20 cellular contexts compared by ENCODE assay signal in the genomic region with DNA sequence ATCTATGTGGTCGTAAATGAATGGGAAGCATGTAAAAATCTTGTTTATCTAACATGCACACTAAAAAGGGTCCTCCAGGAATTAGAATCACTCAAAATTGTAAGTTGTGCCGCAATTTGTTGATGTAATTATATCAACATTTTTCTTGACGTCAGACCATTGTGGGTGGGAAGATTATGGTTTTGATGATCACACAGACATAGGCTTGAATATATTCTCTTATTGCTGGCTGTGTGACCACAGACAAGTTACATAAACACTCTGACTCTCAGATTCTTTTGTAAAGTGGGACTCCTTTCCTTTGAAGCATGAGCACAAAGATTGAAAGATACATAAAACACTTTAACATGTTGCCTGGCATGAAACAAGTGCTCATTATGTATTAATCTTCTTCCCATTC. TPM values are rescaled to one million over a fixed set of nuclear protein-coding genes. Genes with fewer than 3 reads are reported as not detected.
DNase-seq lines count a peak whose midpoint lies in the region; ATAC-seq and TF ChIP-seq lines count a peak whose summit lies in the region.
"Had no signal": no experiment of that assay in that cellular context is flagged by ENCODE, and none has a peak within 500 bp of the region (broad histone marks: within the 10 kb centered on the region; RNA-seq: fewer than 3 reads in every experiment).

No MANE protein-coding gene starts in this region.

- H3K27ac ChIP-seq in HUES64 (ENCODE audit: low read depth, low read length) (peak overlapping the region; percentile 87; the same call in 1 of the 2 replicates), fibroblast of lung (ENCODE audit: insufficient read depth, low read length) (no peak overlapping the region)
- H3K27ac ChIP-seq: BLaER1, HL-60 had no signal

- peaks cover 20% of the 10 kb centered on the region for H3K36me3 Mint-ChIP-seq in nephron progenitor cell (ENCODE audit: low read depth)
- H3K36me3 Mint-ChIP-seq in activated CD4-positive, alpha-beta T cell treated with anti-CD3 and anti-CD28 coated beads for 36 hours (ENCODE audit: low read depth) = no peaks in the 10 kb centered on the region
- H3K36me3 Mint-ChIP-seq: CD14-positive monocyte; CD4-positive, alpha-beta memory T cell had no signal

- H3K9me3 Mint-ChIP-seq in nephron progenitor cell = peaks cover 26% of the 10 kb centered on the region
- H3K9me3 Mint-ChIP-seq in activated CD4-positive, alpha-beta T cell treated with anti-CD3 and anti-CD28 coated beads for 36 hours (ENCODE audit: low read depth) = no peaks in the 10 kb centered on the region

- no peak for TF ChIP-seq CTCF in fibroblast of lung (conservative IDR thresholded peaks at IDR 0.05 in 1 of 2, IDR thresholded peaks at IDR 0.05 in 1 of 2; ENCODE audit: low read depth in 1 of 2, low read length in 2 of 2)
- TF ChIP-seq CTCF in nephron progenitor cell (IDR thresholded peaks at IDR 0.05) = no peak
- no peak for TF ChIP-seq CTCF in BE2C (IDR thresholded peaks at IDR 0.05; ENCODE audit: low read depth, low read length)

- no peak overlapping the region for H2AFZ ChIP-seq in fibroblast of lung (ENCODE audit: low read length)

- H3K36me3 ChIP-seq in HUES64 (ENCODE audit: insufficient read depth, low read length) (no peaks in the 10 kb centered on the region), fibroblast of lung (ENCODE audit: control insufficient read depth, insufficient read depth, low read length) (no peaks in the 10 kb centered on the region), BE2C (no peaks in the 10 kb centered on the region)
- H3K36me3 ChIP-seq: BLaER1, HAP-1 had no signal

- no peaks in the 10 kb centered on the region for H3K27me3 ChIP-seq in HUES64 (ENCODE audit: insufficient read depth, low read length)
- H3K27me3 ChIP-seq in fibroblast of lung (ENCODE audit: control insufficient read depth, insufficient read depth, low read length) = no peaks in the 10 kb centered on the region
- no peaks in the 10 kb centered on the region for H3K27me3 ChIP-seq in BE2C
- H3K27me3 ChIP-seq: BLaER1 had no signal

- WGBS in HUES64 = 65% methylated on average over 2 of the region's 3 CpGs

- H3K79me2 ChIP-seq in fibroblast of lung (ENCODE audit: control insufficient read depth, insufficient read depth, low read length) = no peaks in the 10 kb centered on the region

- H3K27me3 Mint-ChIP-seq in nephron progenitor cell (ENCODE audit: low read depth, poor library complexity) = no peaks in the 10 kb centered on the region
- H3K27me3 Mint-ChIP-seq in activated CD4-positive, alpha-beta T cell treated with anti-CD3 and anti-CD28 coated beads for 36 hours = no peaks in the 10 kb centered on the region
- H3K27me3 Mint-ChIP-seq: CD4-positive, alpha-beta memory T cell had no signal

- POLR2A ChIA-PET in activated CD4-positive, alpha-beta T cell treated with anti-CD3 and anti-CD28 coated beads for 36 hours (lab: Charles Lee) = no interaction called here

- no peak overlapping the region for H3K4me2 ChIP-seq in fibroblast of lung (ENCODE audit: extremely low read depth, insufficient read depth, low read length)
- H3K4me2 ChIP-seq: BLaER1 had no signal

- H3K4me1 ChIP-seq in HUES64 (ENCODE audit: insufficient read depth, low read length) = peaks cover 30% of the 10 kb centered on the region
- H3K4me1 ChIP-seq in fibroblast of lung (ENCODE audit: control insufficient read depth, extremely low read depth, insufficient read depth, low read length) = no peaks in the 10 kb centered on the region
- no peaks in the 10 kb centered on the region for H3K4me1 ChIP-seq in BE2C
- H3K4me1 ChIP-seq: BLaER1 had no signal

- H3K4me3 Mint-ChIP-seq in nephron progenitor cell = no peak overlapping the region
- H3K4me3 Mint-ChIP-seq in activated CD4-positive, alpha-beta T cell treated with anti-CD3 and anti-CD28 coated beads for 36 hours = no peak overlapping the region
- H3K4me3 Mint-ChIP-seq: CD14-positive monocyte; CD4-positive, alpha-beta memory T cell had no signal

- CTCF ChIA-PET in activated CD4-positive, alpha-beta T cell treated with anti-CD3 and anti-CD28 coated beads for 36 hours (lab: Charles Lee) = no interaction called here

- H3K4me3 ChIP-seq in HUES64 (ENCODE audit: low read length) (no peak overlapping the region), fibroblast of lung (replicated peaks in 1 of 4; ENCODE audit: control extremely low read depth in 1 of 4, insufficient read depth in 1 of 4, low read depth in 3 of 4, low read length in 4 of 4) (no peak overlapping the region), BE2C (ENCODE audit: low read depth, low read length) (no peak overlapping the region)
- H3K4me3 ChIP-seq: BLaER1, HAP-1 had no signal

- DNase-seq in astrocyte of the hippocampus (ENCODE audit: low read depth, low spot score) (peak; percentile 19), fibroblast of lung (ENCODE audit: low read depth in 2 of 2) (peak; percentile 1 to 81), nephron progenitor cell (no peak), BE2C (no peak)
- no peak for DNase-seq in activated CD4-positive, alpha-beta T cell treated with anti-CD3 and anti-CD28 coated beads for 36 hours
- DNase-seq: ACHN; AML-193; CD4-positive, alpha-beta memory T cell; DMS153; DMS79; GDM1; KG1 had no signal

- no peaks in the 10 kb centered on the region for H4K20me1 ChIP-seq in fibroblast of lung (ENCODE audit: control insufficient read depth, extremely low read depth, insufficient read depth, low read length)
- H4K20me1 ChIP-seq: BLaER1 had no signal

- no peaks in the 10 kb centered on the region for H3K9me3 ChIP-seq in HUES64 (ENCODE audit: insufficient read depth, low read depth, low read length)
- no peaks in the 10 kb centered on the region for H3K9me3 ChIP-seq in fibroblast of lung (ENCODE audit: control insufficient read depth, insufficient read depth, low read depth, low read length)
- H3K9me3 ChIP-seq in BE2C = no peaks in the 10 kb centered on the region
- H3K9me3 ChIP-seq: BLaER1, HAP-1 had no signal

- ATAC-seq in GM21529 (IDR thresholded peaks at IDR 0.05; ENCODE audit: unreplicated experiment) (no peak), GM18520 (IDR thresholded peaks at IDR 0.05; ENCODE audit: unreplicated experiment) (no peak)
- no peak for ATAC-seq in activated CD4-positive, alpha-beta T cell treated with anti-CD3 and anti-CD28 coated beads for 36 hours
- ATAC-seq: HepG2 had no signal

- no peak overlapping the region for H3K9ac ChIP-seq in HUES64 (ENCODE audit: low read depth, low read length)
- no peak overlapping the region for H3K9ac ChIP-seq in fibroblast of lung (ENCODE audit: insufficient read depth, low read length)
- H3K9ac ChIP-seq: BLaER1 had no signal

- intact Hi-C loops in activated CD4-positive, alpha-beta T cell treated with anti-CD3 and anti-CD28 coated beads for 36 hours (cut with DNase I, micrococcal nuclease) = no loop called here

- peaks cover 23% of the 10 kb centered on the region for H3K4me1 Mint-ChIP-seq in nephron progenitor cell
- H3K4me1 Mint-ChIP-seq in activated CD4-positive, alpha-beta T cell treated with anti-CD3 and anti-CD28 coated beads for 36 hours = no peaks in the 10 kb centered on the region
- H3K4me1 Mint-ChIP-seq: CD14-positive monocyte; CD4-positive, alpha-beta memory T cell had no signal

- peak overlapping the region; percentile 96 for H3K27ac Mint-ChIP-seq in nephron progenitor cell
- H3K27ac Mint-ChIP-seq in activated CD4-positive, alpha-beta T cell treated with anti-CD3 and anti-CD28 coated beads for 36 hours = no peak overlapping the region
- H3K27ac Mint-ChIP-seq: CD14-positive monocyte; CD4-positive, alpha-beta memory T cell had no signal

RNA-seq across cellular contexts. Expression of a gene that starts 51.5 kb away (rescaled TPM):
- polyA plus RNA-seq in HUES64 (2013, experiment 1 of 2) = 0.45 TPM
- 0.95 TPM for polyA plus RNA-seq in HUES64 (2013, experiment 2 of 2)
- 0.26 and 2.8 TPM in 2 replicates for total RNA-seq in fibroblast of lung
- polyA plus RNA-seq in fibroblast of lung = 0.25 and 6.1 TPM in 2 replicates
- 0.07 and 2.7 TPM in 2 replicates for polyA plus RNA-seq in fibroblast of lung (2012)
- polyA minus RNA-seq in fibroblast of lung (ENCODE audit: low replicate concordance) = 13.2 TPM in 1 of 2 replicates, not detected in the other
- polyA plus RNA-seq in BE2C (2012; ENCODE audit: insufficient read depth, insufficient read length, low read depth) = 0.88 TPM
- total RNA-seq in activated CD4-positive, alpha-beta T cell treated with anti-CD3 and anti-CD28 coated beads for 36 hours = not detected
- total RNA-seq: CD4-positive, alpha-beta memory T cell; HepG2 had no signal
- polyA plus RNA-seq: CD14-positive monocyte; CD4-positive, alpha-beta memory T cell had no signal

Comparison
In these comparisons a context has a peak if more than half of its experiments do, and no peak if none do; other contexts are left out.
1. DNase-seq: peak in astrocyte of the hippocampus (single experiment) and fibroblast of lung (2 of 2); none in nephron progenitor cell (single experiment), BE2C (single experiment) and activated CD4-positive, alpha-beta T cell treated with anti-CD3 and anti-CD28 coated beads for 36 hours (single experiment).